Comparison of ENCODE assay signal across 24 cellular contexts in the genomic region with DNA sequence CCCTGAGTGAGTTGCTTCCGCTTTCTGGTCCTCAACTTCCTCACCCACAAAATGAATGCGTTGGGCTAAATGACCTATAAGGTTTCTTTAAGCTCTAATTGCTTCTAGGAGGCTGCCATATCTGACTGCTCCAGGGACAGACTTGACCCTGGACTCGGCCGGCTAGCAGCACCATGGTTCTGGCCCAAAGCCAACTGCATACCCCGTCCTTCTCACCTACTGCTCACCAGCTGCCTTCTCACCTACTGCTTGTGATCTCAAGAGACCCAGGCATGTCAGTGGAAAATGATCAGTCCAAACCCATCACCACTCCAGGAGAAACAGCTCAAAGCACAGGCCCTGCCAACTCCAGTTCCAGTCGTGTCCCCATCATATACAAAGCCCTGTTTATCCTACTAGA.
"Had no signal": no experiment of that assay in that cellular context is flagged by ENCODE, and none has a peak within 500 bp of the region (broad histone marks: within the 10 kb centered on the region; RNA-seq: fewer than 3 reads in every experiment).

No MANE protein-coding gene starts in this region.

- H3K36me3 Mint-ChIP-seq: T-cell had no signal

- ATAC-seq: HepG2, Panc1, PC-3, T-cell had no signal

- H3K4me1 Mint-ChIP-seq: T-cell had no signal

- H3K9ac ChIP-seq: KMS-11, SK-N-SH had no signal

- H3K27ac Mint-ChIP-seq: T-cell; T-helper 1 cell treated with Interleukin-12 subunit alpha and Interleukin-12 subunit beta and Interleukin-4 antibody, amounts not matched to agents 30 μg/mL and 1 μg/mL, for 36 hours had no signal

- H3K4me3 Mint-ChIP-seq: T-cell; T-helper 1 cell treated with Interleukin-12 subunit alpha and Interleukin-12 subunit beta and Interleukin-4 antibody, amounts not matched to agents 30 μg/mL and 1 μg/mL, for 36 hours had no signal

- H3K4me2 ChIP-seq: KMS-11, SK-N-SH had no signal

- H3K27ac ChIP-seq: KMS-11, RWPE1 had no signal

- FAIRE-seq: HepG2 had no signal

- H3K9me3 ChIP-seq: SK-N-SH had no signal

- DNase-seq: IMR-90, MV-4-11, NCI-H1048, NCI-H1105, NCI-H1417, NCI-H1436 treated with DMSO at 0.1 percent for 48 hours, NCI-H1694, NCI-H1930, NCI-H2081, NCI-H2107, NCI-H2227 treated with DMSO at 0.1 percent for 48 hours, NCI-H524, NCI-H526 treated with DMSO at 0.1 percent for 48 hours, NCI-H748 treated with DMSO at 0.1 percent for 48 hours, PC-3, SHP77, SK-N-SH, SW 1271, T-cell had no signal
